ENCODE assay signal across 17 cellular contexts in the genomic region with DNA sequence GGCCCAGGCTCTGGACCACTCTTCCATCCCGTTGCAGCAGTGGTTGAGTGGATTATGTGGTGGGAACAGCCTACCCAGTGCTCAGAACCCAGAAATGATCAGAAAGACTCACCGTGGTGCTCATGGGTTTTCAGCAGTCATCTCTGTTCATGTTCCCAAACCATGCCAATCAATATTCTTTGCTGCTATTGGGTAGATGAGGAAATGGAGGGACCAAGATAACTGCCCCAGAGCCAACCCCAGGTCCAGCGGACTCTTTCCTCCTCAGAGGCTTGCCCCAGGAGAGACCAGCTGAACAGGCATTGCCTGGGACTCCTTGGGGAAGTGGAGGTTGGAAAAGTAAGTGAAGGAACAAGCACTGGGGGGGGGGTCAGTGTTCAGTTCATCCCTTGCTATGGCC. TPM values are rescaled to one million over a fixed set of nuclear protein-coding genes. Genes with fewer than 3 reads are reported as not detected.
DNase-seq lines count a peak whose midpoint lies in the region; ATAC-seq and TF ChIP-seq lines count a peak whose summit lies in the region.
"Had no signal": no experiment of that assay in that cellular context is flagged by ENCODE, and none has a peak within 500 bp of the region (broad histone marks: within the 10 kb centered on the region; RNA-seq: fewer than 3 reads in every experiment).

No MANE protein-coding gene starts in this region.

- H3K27ac ChIP-seq in BLaER1 (no peak overlapping the region), SU-DHL-6 (ENCODE audit: low read depth, low read length) (peak overlapping the region; percentile 93)

- no peaks in the 10 kb centered on the region for H3K27me3 Mint-ChIP-seq in dendritic cell treated with granulocyte-macrophage colony-stimulating factor and Interleukin-4, amounts not matched to agents 40 ng/mL and 50 ng/mL, for 4 days

- H3K4me2 ChIP-seq in BLaER1 (peak overlapping the region; percentile 46; the same call in 1 of the 2 replicates), SU-DHL-6 (ENCODE audit: low read depth, low read length, poor library complexity, severe bottlenecking) (peak overlapping the region; percentile 52), skeletal muscle satellite cell (ENCODE audit: low read length) (no peak overlapping the region)

- no peak for ATAC-seq in HG02678 (IDR thresholded peaks at IDR 0.05; ENCODE audit: unreplicated experiment)

- H3K36me3 ChIP-seq in BLaER1 (no peaks in the 10 kb centered on the region), SU-DHL-6 (ENCODE audit: low read length) (no peaks in the 10 kb centered on the region), skeletal muscle satellite cell (ENCODE audit: insufficient read depth, low read length) (no peaks in the 10 kb centered on the region)
- H3K36me3 ChIP-seq: BE2C had no signal

- H3K27ac Mint-ChIP-seq in dendritic cell treated with granulocyte-macrophage colony-stimulating factor and Interleukin-4, amounts not matched to agents 40 ng/mL and 50 ng/mL, for 4 days = peak overlapping the region; percentile 25

- H3K9ac ChIP-seq in BLaER1 = no peak overlapping the region
- H3K9ac ChIP-seq in SU-DHL-6 (ENCODE audit: low read length) = peak overlapping the region; percentile 56
- peak overlapping the region; percentile 53 for H3K9ac ChIP-seq in skeletal muscle satellite cell (ENCODE audit: low read depth, low read length)

- H2AFZ ChIP-seq in SU-DHL-6 (ENCODE audit: low read depth, low read length, severe bottlenecking) = peak overlapping the region; percentile 6

- no peaks in the 10 kb centered on the region for H4K20me1 ChIP-seq in BLaER1
- H4K20me1 ChIP-seq in SU-DHL-6 (ENCODE audit: low read depth, low read length) = no peaks in the 10 kb centered on the region

- no peak for DNase-seq in germinal center (ENCODE audit: low spot score)
- no peak for DNase-seq in activated naive CD4-positive, alpha-beta T cell treated with Interleukin-2 at 50 U/mL for 16 hours
- DNase-seq: ACHN; CD8-positive, alpha-beta memory T cell; DND-41; GF-D8; NCI-H1436 treated with DMSO at 0.1 percent for 48 hours; NCI-H2081; NCI-H2227 treated with DMSO at 0.1 percent for 48 hours; NCI-H526 treated with DMSO at 0.1 percent for 48 hours; PC-3 had no signal

- H3K4me1 ChIP-seq in BLaER1 (peaks cover 40% of the 10 kb centered on the region), skeletal muscle satellite cell (ENCODE audit: control insufficient read depth, insufficient read depth, low read length) (peaks cover 10% of the 10 kb centered on the region)

- H3K27me3 ChIP-seq in BLaER1 (no peaks in the 10 kb centered on the region), SU-DHL-6 (ENCODE audit: low read length) (no peaks in the 10 kb centered on the region), skeletal muscle satellite cell (ENCODE audit: control insufficient read depth, insufficient read depth, low read length) (peaks cover 11% of the 10 kb centered on the region)
- H3K27me3 ChIP-seq: BE2C had no signal

- no peaks in the 10 kb centered on the region for H3K9me2 ChIP-seq in SU-DHL-6 (replicated peaks; ENCODE audit: insufficient read depth, low read length)

- H3K4me3 Mint-ChIP-seq in dendritic cell treated with granulocyte-macrophage colony-stimulating factor and Interleukin-4, amounts not matched to agents 40 ng/mL and 50 ng/mL, for 4 days = no peak overlapping the region

- no peak overlapping the region for H3K4me3 ChIP-seq in BLaER1
- no peak overlapping the region for H3K4me3 ChIP-seq in SU-DHL-6 (ENCODE audit: insufficient read depth, low read length, poor library complexity, severe bottlenecking)
- H3K4me3 ChIP-seq in skeletal muscle satellite cell (ENCODE audit: low read length) = no peak overlapping the region

- no peaks in the 10 kb centered on the region for H3K79me2 ChIP-seq in SU-DHL-6 (ENCODE audit: insufficient read depth, low read length)

- no peak for TF ChIP-seq CTCF in SU-DHL-6 (IDR thresholded peaks at IDR 0.05; ENCODE audit: insufficient read depth, low read length, poor library complexity, severe bottlenecking)

- H3K4me1 Mint-ChIP-seq in dendritic cell treated with granulocyte-macrophage colony-stimulating factor and Interleukin-4, amounts not matched to agents 40 ng/mL and 50 ng/mL, for 4 days (ENCODE audit: low read depth) = peaks cover 82% of the 10 kb centered on the region

- H3K9me3 ChIP-seq in BLaER1 (no peaks in the 10 kb centered on the region), SU-DHL-6 (ENCODE audit: insufficient read depth, low read length) (no peaks in the 10 kb centered on the region), skeletal muscle satellite cell (replicated peaks; ENCODE audit: low read length) (no peaks in the 10 kb centered on the region)
- H3K9me3 ChIP-seq: BE2C had no signal

- intact Hi-C loops in dendritic cell treated with granulocyte-macrophage colony-stimulating factor and Interleukin-4, amounts not matched to agents 40 ng/mL and 50 ng/mL, for 4 days (cut with micrococcal nuclease) = loop anchor here (2.0 to 5.0 kb wide), 3 partner anchors 83 to 829 kb away; partner anchors contain the start of gene NR4A3

- peaks cover 36% of the 10 kb centered on the region for H3F3A ChIP-seq in SU-DHL-6 (ENCODE audit: insufficient read depth)

- no peaks in the 10 kb centered on the region for H3K36me3 Mint-ChIP-seq in dendritic cell treated with granulocyte-macrophage colony-stimulating factor and Interleukin-4, amounts not matched to agents 40 ng/mL and 50 ng/mL, for 4 days (ENCODE audit: low read depth)
- H3K36me3 Mint-ChIP-seq: CD8-positive, alpha-beta memory T cell had no signal

- H3K9me3 Mint-ChIP-seq in dendritic cell treated with granulocyte-macrophage colony-stimulating factor and Interleukin-4, amounts not matched to agents 40 ng/mL and 50 ng/mL, for 4 days = no peaks in the 10 kb centered on the region
- H3K9me3 Mint-ChIP-seq: CD8-positive, alpha-beta memory T cell had no signal

RNA-seq across cellular contexts. Expression of gene ALG2, which starts 38.1 kb away (rescaled TPM):
- total RNA-seq in skeletal muscle satellite cell (2012; rRNA removed) = 53.0 and 53.7 TPM in 2 replicates

RNA-seq across cellular contexts. Expression of gene SEC61B, which starts 38.5 kb away (rescaled TPM):
- total RNA-seq in skeletal muscle satellite cell (2012; rRNA removed) = 144 and 207 TPM in 2 replicates
